13 cellular contexts compared by ENCODE assay signal in the genomic region with DNA sequence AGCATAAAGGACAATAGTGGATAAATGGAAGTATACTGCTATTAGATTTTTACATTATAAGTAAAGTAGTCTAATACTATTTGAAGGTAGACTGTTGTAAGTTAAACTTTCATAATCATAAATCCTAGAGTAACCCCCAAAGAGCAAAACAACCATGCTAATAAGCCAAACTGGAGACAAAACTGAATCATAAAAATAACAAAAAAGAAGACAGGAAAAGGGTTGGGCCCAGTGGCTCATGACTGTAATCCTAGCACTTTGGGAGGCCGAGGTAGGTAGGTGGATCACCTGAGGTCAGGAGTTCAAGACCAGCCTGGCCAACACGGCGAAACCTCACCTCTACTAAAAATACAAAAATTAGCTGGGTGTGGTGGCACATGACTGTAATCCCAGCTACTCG.
"Had no signal": no experiment of that assay in that cellular context is flagged by ENCODE, and none has a peak within 500 bp of the region (broad histone marks: within the 10 kb centered on the region; RNA-seq: fewer than 3 reads in every experiment).

No MANE protein-coding gene starts in this region.

- H3K27me3 ChIP-seq: sigmoid colon, tibial artery had no signal

- H3K4me3 Mint-ChIP-seq: activated T-helper 1 cell treated with anti-CD3 and anti-CD28 coated beads, Interleukin-12 subunit alpha, Interleukin-12 subunit beta, Interleukin-2, Interleukin-4 antibody, amounts not matched to agents 30 ng/mL and 10 ng/mL and 1 ng/mL, durations not matched to agents 14 hours and 24 hours and 36 hours; effector memory CD8-positive, alpha-beta T cell; nephron had no signal

- H3K36me3 ChIP-seq: sigmoid colon, tibial artery had no signal

- H3K9me3 Mint-ChIP-seq: activated T-helper 1 cell treated with anti-CD3 and anti-CD28 coated beads, Interleukin-12 subunit alpha, Interleukin-12 subunit beta, Interleukin-2, Interleukin-4 antibody, amounts not matched to agents 30 ng/mL and 10 ng/mL and 1 ng/mL, durations not matched to agents 14 hours and 24 hours and 36 hours; effector memory CD8-positive, alpha-beta T cell had no signal

- H3K4me3 ChIP-seq: sigmoid colon, tibial artery had no signal

- H3K9me3 ChIP-seq: sigmoid colon, tibial artery had no signal

- H3K27me3 Mint-ChIP-seq: effector memory CD8-positive, alpha-beta T cell had no signal

- H3K27ac ChIP-seq: sigmoid colon, tibial artery had no signal

- DNase-seq: aorta; dermis blood vessel endothelial cell; effector memory CD8-positive, alpha-beta T cell; kidney; left ventricle myocardium superior; mesenchymal stem cell; occipital lobe; sigmoid colon; stimulated activated CD4-positive, alpha-beta T cell treated with anti-CD3 and anti-CD28 coated beads, Interleukin-2, amount 100 ng/mL, for 24 hours; tibial artery had no signal

- ATAC-seq: activated CD4-positive, CD25-positive, alpha-beta regulatory T cell treated with anti-CD3 and anti-CD28 coated beads, Interleukin-2, amount 50 U/mL, for 24 hours; effector memory CD8-positive, alpha-beta T cell had no signal

- H3K27ac Mint-ChIP-seq: activated T-helper 1 cell treated with anti-CD3 and anti-CD28 coated beads, Interleukin-12 subunit alpha, Interleukin-12 subunit beta, Interleukin-2, Interleukin-4 antibody, amounts not matched to agents 30 ng/mL and 10 ng/mL and 1 ng/mL, durations not matched to agents 14 hours and 24 hours and 36 hours; nephron had no signal
